In genomic region chr6:31530659-31531058, GRCh38 we compare ENCODE assay signal across 1 cellular context.
TF ChIP-seq lines count a peak whose summit lies in the region.

No MANE protein-coding gene starts in this region.

TF ChIP-seq in H1, 55 proteins besides CTCF, POLR2A, EP300 and RAD21:
- TF ChIP-seq POLR2AphosphoS5 (IDR thresholded peaks at IDR 0.05; ENCODE audit: low read depth, low read length) (peak; percentile 25), SRF (IDR thresholded peaks at IDR 0.05; ENCODE audit: low read depth, low read length) (no peak), CBX8 (IDR thresholded peaks at IDR 0.05; ENCODE audit: borderline replicate concordance, low read depth, low read length) (no peak), BRCA1 (IDR thresholded peaks at IDR 0.05; ENCODE audit: low read depth, low read length) (no peak), KDM1A (IDR thresholded peaks at IDR 0.05; ENCODE audit: borderline replicate concordance, low read length) (no peak), ASH2L (IDR thresholded peaks at IDR 0.05; ENCODE audit: low read length) (no peak)
